8 cellular contexts compared by ENCODE assay signal in the genomic region with DNA sequence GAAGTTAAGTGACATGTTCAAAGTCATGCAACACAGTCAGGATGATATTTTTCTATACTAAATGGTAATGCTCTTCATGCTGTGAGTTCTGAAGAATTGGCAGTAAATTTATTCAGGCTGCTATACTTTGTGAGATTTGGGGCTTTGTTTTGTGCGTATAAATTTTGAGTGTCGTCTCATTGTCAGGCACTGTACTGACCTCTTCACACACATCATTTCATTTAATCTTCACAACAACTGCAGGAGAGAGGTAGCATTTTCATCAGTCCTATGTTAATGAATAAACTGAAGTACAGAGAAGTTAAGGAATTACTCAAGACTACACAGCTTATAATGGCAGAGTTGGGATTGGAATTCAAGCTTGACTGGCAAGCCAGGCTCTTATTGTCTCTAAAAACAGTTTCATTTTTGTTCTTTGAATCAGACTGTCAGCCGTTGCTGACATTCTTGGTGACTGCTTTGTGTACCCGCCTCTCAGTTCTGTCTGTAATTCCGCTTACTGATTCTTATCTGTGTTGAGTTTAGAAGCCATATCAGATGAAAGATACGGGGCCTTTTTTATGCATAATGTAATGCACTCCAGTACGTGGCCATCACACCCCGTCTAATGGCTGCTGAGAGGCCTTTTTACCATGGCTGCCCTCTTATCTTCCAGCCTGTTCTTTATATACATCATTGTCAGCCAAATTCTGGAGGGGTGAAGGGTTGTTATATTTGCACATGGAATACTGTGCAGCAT.
DNase-seq lines count a peak whose midpoint lies in the region; ATAC-seq and TF ChIP-seq lines count a peak whose summit lies in the region.

No MANE protein-coding gene starts in this region.

- peak overlapping the region; percentile 39 for H3K4me3 Mint-ChIP-seq in activated T-cell treated with anti-CD3 and anti-CD28 coated beads, Interleukin-2, amount 50 U/mL, for 24 hours
- peak overlapping the region; percentile 56 for H3K4me3 Mint-ChIP-seq in activated CD4-positive, alpha-beta memory T cell treated with anti-CD3 and anti-CD28 coated beads for 36 hours
- peak overlapping the region; percentile 60 for H3K4me3 Mint-ChIP-seq in stimulated activated effector memory CD8-positive, alpha-beta T cell treated with anti-CD3 and anti-CD28 coated beads, Interleukin-12 subunit alpha, Interleukin-12 subunit beta, amount 100 ng/mL, for 72 hours

- H3K4me1 ChIP-seq in heart right ventricle, result peaks cover 0 to 16% (median 12%) of the 10 kb centered on the region in 9 donors

- no peaks in the 10 kb centered on the region for H3K9me3 Mint-ChIP-seq in activated T-cell treated with anti-CD3 and anti-CD28 coated beads, Interleukin-2, amount 50 U/mL, for 24 hours
- no peaks in the 10 kb centered on the region for H3K9me3 Mint-ChIP-seq in activated CD4-positive, alpha-beta memory T cell treated with anti-CD3 and anti-CD28 coated beads for 36 hours
- H3K9me3 Mint-ChIP-seq in stimulated activated effector memory CD8-positive, alpha-beta T cell treated with anti-CD3 and anti-CD28 coated beads, Interleukin-12 subunit alpha, Interleukin-12 subunit beta, amount 100 ng/mL, for 72 hours, result no peaks in the 10 kb centered on the region

- DNase-seq in activated T-cell treated with anti-CD3 and anti-CD28 coated beads, Interleukin-2, amount 50 U/mL, for 24 hours, result no peak
- no peak for DNase-seq in activated T-cell treated with anti-CD3 and anti-CD28 coated beads, Interleukin-2, amount 50 U/mL, for 1 hour
- DNase-seq in activated CD4-positive, alpha-beta memory T cell treated with anti-CD3 and anti-CD28 coated beads for 36 hours, result peak; percentile 45
- DNase-seq in heart right ventricle (no peak), ACHN (no peak), NCI-H510A (lab: John Stamatoyannopoulos, UW) (no peak), GM10266 (ENCODE audit: extremely low spot score) (no peak)
- no peak for DNase-seq in stimulated activated effector memory CD8-positive, alpha-beta T cell treated with anti-CD3 and anti-CD28 coated beads, Interleukin-12 subunit alpha, Interleukin-12 subunit beta, amount 100 ng/mL, for 72 hours (ENCODE audit: low spot score in 2 of 2)

- peaks cover 0 to 78% (median 16%) of the 10 kb centered on the region in 9 donors for H3K36me3 ChIP-seq in heart right ventricle

- no peaks in the 10 kb centered on the region for H3K27me3 ChIP-seq in heart right ventricle

- CTCF ChIA-PET in activated CD4-positive, alpha-beta memory T cell treated with anti-CD3 and anti-CD28 coated beads for 36 hours (lab: Charles Lee), result interaction anchor here (0.6 to 0.8 kb wide), 2 partner anchors 21 to 287 kb away, joined by 3 read pairs; no protein-coding TSS in a partner anchor

- peak overlapping the region; percentile 74 for H3K27ac Mint-ChIP-seq in activated T-cell treated with anti-CD3 and anti-CD28 coated beads, Interleukin-2, amount 50 U/mL, for 24 hours
- peak overlapping the region; percentile 82 for H3K27ac Mint-ChIP-seq in activated CD4-positive, alpha-beta memory T cell treated with anti-CD3 and anti-CD28 coated beads for 36 hours
- peak overlapping the region; percentile 93 for H3K27ac Mint-ChIP-seq in stimulated activated effector memory CD8-positive, alpha-beta T cell treated with anti-CD3 and anti-CD28 coated beads, Interleukin-12 subunit alpha, Interleukin-12 subunit beta, amount 100 ng/mL, for 72 hours

- peaks cover 35% of the 10 kb centered on the region for H3K4me1 Mint-ChIP-seq in activated T-cell treated with anti-CD3 and anti-CD28 coated beads, Interleukin-2, amount 50 U/mL, for 24 hours (ENCODE audit: low read depth)
- peaks cover 34% of the 10 kb centered on the region for H3K4me1 Mint-ChIP-seq in activated CD4-positive, alpha-beta memory T cell treated with anti-CD3 and anti-CD28 coated beads for 36 hours (ENCODE audit: low read depth)
- H3K4me1 Mint-ChIP-seq in stimulated activated effector memory CD8-positive, alpha-beta T cell treated with anti-CD3 and anti-CD28 coated beads, Interleukin-12 subunit alpha, Interleukin-12 subunit beta, amount 100 ng/mL, for 72 hours, result peaks cover 12% of the 10 kb centered on the region

- in situ Hi-C loops in ACHN (cut with HindIII; ENCODE audit: low pct_ligation_motif_present, low pct_unique_long_range_greater_than_20kb, low sequenced_read_pairs), result no loop called here

- POLR2A ChIA-PET in activated CD4-positive, alpha-beta memory T cell treated with anti-CD3 and anti-CD28 coated beads for 36 hours (lab: Charles Lee), result interaction anchor here (1.1 kb wide), 1 partner anchor 16 kb away, joined by 3 read pairs; no protein-coding TSS in a partner anchor

- TF ChIP-seq CTCF in heart right ventricle (IDR thresholded peaks at IDR 0.05) (no peak), GM10266 (IDR thresholded peaks at IDR 0.05; ENCODE audit: control insufficient read depth, insufficient read depth, low read depth, missing control alignments) (no peak)

- H3K27me3 Mint-ChIP-seq in activated T-cell treated with anti-CD3 and anti-CD28 coated beads, Interleukin-2, amount 50 U/mL, for 24 hours, result no peaks in the 10 kb centered on the region
- no peaks in the 10 kb centered on the region for H3K27me3 Mint-ChIP-seq in activated CD4-positive, alpha-beta memory T cell treated with anti-CD3 and anti-CD28 coated beads for 36 hours

- no peaks in the 10 kb centered on the region for H3K9me3 ChIP-seq in heart right ventricle

- intact Hi-C loops in activated CD4-positive, alpha-beta memory T cell treated with anti-CD3 and anti-CD28 coated beads for 36 hours (cut with micrococcal nuclease), result loop anchor here (1.0 to 10.0 kb wide), 5 partner anchors 16 to 1175 kb away; a partner anchor contains a TSS
- intact Hi-C loops in heart right ventricle (cut with DNase I), result no loop called here

- peak overlapping the region in 3 of 10 donors; percentile 13 to 31 (median 20) for H3K27ac ChIP-seq in heart right ventricle

- peaks cover 28% of the 10 kb centered on the region for H3K36me3 Mint-ChIP-seq in activated T-cell treated with anti-CD3 and anti-CD28 coated beads, Interleukin-2, amount 50 U/mL, for 24 hours (ENCODE audit: low read depth)
- H3K36me3 Mint-ChIP-seq in activated CD4-positive, alpha-beta memory T cell treated with anti-CD3 and anti-CD28 coated beads for 36 hours, result peaks cover 21% of the 10 kb centered on the region
- H3K36me3 Mint-ChIP-seq in stimulated activated effector memory CD8-positive, alpha-beta T cell treated with anti-CD3 and anti-CD28 coated beads, Interleukin-12 subunit alpha, Interleukin-12 subunit beta, amount 100 ng/mL, for 72 hours, result peaks cover 18% of the 10 kb centered on the region

- peak in 7 of 8 donors; percentile 55 to 84 (median 73) for ATAC-seq in heart right ventricle
- peak; percentile 97 for ATAC-seq in stimulated activated effector memory CD8-positive, alpha-beta T cell treated with anti-CD3 and anti-CD28 coated beads, Interleukin-12 subunit alpha, Interleukin-12 subunit beta, amount 100 ng/mL, for 72 hours

- 40 to 42% methylated on average over 8 of the region's 8 CpGs for WGBS in heart right ventricle, 2 donors

- no peak overlapping the region for H3K4me3 ChIP-seq in heart right ventricle
